ENCODE assay signal across 1 cellular context in genomic region chr19:51821921-51822716, GRCh38.
TF ChIP-seq lines count a peak whose summit lies in the region.

No MANE protein-coding gene starts in this region.

TF ChIP-seq in SK-N-SH, 30 proteins besides CTCF, POLR2A, EP300 and RAD21:
- no peak for TF ChIP-seq RCOR1 (IDR thresholded peaks at IDR 0.05; ENCODE audit: low read length)
- no peak for TF ChIP-seq IRF3 (IDR thresholded peaks at IDR 0.05; ENCODE audit: low read depth, low read length)
- no peak for TF ChIP-seq FOXJ3 (CRISPR knock-in tag; IDR thresholded peaks at IDR 0.05)
- TF ChIP-seq ZBTB33 (IDR thresholded peaks at IDR 0.05; ENCODE audit: borderline replicate concordance, low read depth): no peak
- no peak for TF ChIP-seq SIN3A (IDR thresholded peaks at IDR 0.05; ENCODE audit: borderline replicate concordance, low read depth, low read length)
- TF ChIP-seq TCF12 (IDR thresholded peaks at IDR 0.05): no peak
- no peak for TF ChIP-seq RXRA (IDR thresholded peaks at IDR 0.05; ENCODE audit: borderline replicate concordance, low read depth)
- TF ChIP-seq YY1 (IDR thresholded peaks at IDR 0.05; ENCODE audit: low read depth): no peak
- TF ChIP-seq USF2 (IDR thresholded peaks at IDR 0.05; ENCODE audit: borderline replicate concordance, low read depth, low read length): no peak
- no peak for TF ChIP-seq SMC3 (IDR thresholded peaks at IDR 0.05; ENCODE audit: low read depth, low read length)
- no peak for TF ChIP-seq POLR2AphosphoS5 (IDR thresholded peaks at IDR 0.05; ENCODE audit: low read depth, low read length)
- no peak for TF ChIP-seq RFX5 (IDR thresholded peaks at IDR 0.05; ENCODE audit: low read length)
- TF ChIP-seq TAF1 (IDR thresholded peaks at IDR 0.05; ENCODE audit: borderline replicate concordance, low read depth, low read length): no peak
- no peak for TF ChIP-seq FOSL2 (IDR thresholded peaks at IDR 0.05; ENCODE audit: borderline replicate concordance, low read depth)
- no peak for TF ChIP-seq MXI1 (IDR thresholded peaks at IDR 0.05; ENCODE audit: low read depth, low read length)
